In the genomic region with DNA sequence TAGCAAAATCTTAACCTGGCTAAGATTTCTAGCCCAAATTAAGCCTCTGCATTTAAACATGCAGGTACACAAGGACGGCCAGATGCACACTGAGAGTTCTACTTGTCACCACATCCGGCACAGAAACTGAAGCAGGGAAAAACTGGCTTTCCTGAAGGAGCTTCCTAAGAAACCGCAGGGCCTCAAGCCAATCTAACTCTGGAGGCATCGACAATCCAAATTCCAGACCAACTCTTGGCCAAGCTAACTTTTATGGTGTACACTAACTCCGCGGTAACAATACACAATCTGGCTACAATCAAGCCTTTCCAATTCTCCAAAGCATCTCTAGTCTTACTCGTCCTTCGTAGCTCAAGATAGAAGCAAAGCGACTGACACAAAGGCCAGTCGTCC, we compare ENCODE assay signal across 8 cellular contexts. TPM values are rescaled to one million over a fixed set of nuclear protein-coding genes. Genes with fewer than 3 reads are reported as not detected.
A peak's percentile ranks its signal among the peaks of the same experiment; 100 is the strongest.
DNase-seq lines count a peak whose midpoint lies in the region; TF ChIP-seq lines count a peak whose summit lies in the region.

No MANE protein-coding gene starts in this region.

- peak overlapping the region; percentile 93 to 97 (median 95) for H3K27ac Mint-ChIP-seq in brain

- peaks cover 65% of the 10 kb centered on the region for H3K4me1 Mint-ChIP-seq in brain

- no peak for TF ChIP-seq CTCF in brain (conservative IDR thresholded peaks at IDR 0.05)

- H3K9me3 Mint-ChIP-seq in brain: no peaks in the 10 kb centered on the region

- no peaks in the 10 kb centered on the region for H3K36me3 Mint-ChIP-seq in brain

- H3K4me3 Mint-ChIP-seq in brain: peak overlapping the region; percentile 86 to 93 (median 91)

- peak; percentile 39 for DNase-seq in NCI-H82 (lab: John Stamatoyannopoulos, UW)
- no peak for DNase-seq in NCI-H82 treated with DMSO at 0.1 percent for 48 hours (lab: John Stamatoyannopoulos, UW; ENCODE audit: unreplicated experiment)
- DNase-seq in H4 (ENCODE audit: low spot score): peak; percentile 88
- DNase-seq in NAMALWA (ENCODE audit: low spot score): peak; percentile 13
- peak; percentile 4 to 63 for DNase-seq in lung microvascular endothelial cell (ENCODE audit: low read depth in 2 of 2)
- no peak for DNase-seq in NCI-H146 (lab: John Stamatoyannopoulos, UW)
- DNase-seq in ureter (ENCODE audit: low spot score): no peak

- H3K27me3 Mint-ChIP-seq in brain: peaks cover 8% of the 10 kb centered on the region

RNA-seq across cellular contexts. Expression of a gene that starts 1.2 kb away (rescaled TPM):
- 10.7 and 13.2 TPM in 2 replicates for total RNA-seq in H4 (2014; rRNA removed; shearing (Covaris generic))
- 4.5 TPM for polyA plus RNA-seq in brain (ENCODE audit: insufficient read depth, low read depth, low replicate concordance)
- total RNA-seq in lung microvascular endothelial cell (3.9 and 5.6 TPM in 2 replicates), ureter (17.9 TPM)

RNA-seq across cellular contexts. Expression of a gene that starts 36.9 kb away (rescaled TPM):
- 0.33 TPM in 1 of 2 replicates, not detected in the other for total RNA-seq in H4 (2014; rRNA removed; shearing (Covaris generic))
- polyA plus RNA-seq in brain (ENCODE audit: insufficient read depth, low read depth, low replicate concordance): 42.0 TPM
- total RNA-seq in lung microvascular endothelial cell: 8.9 and 35.1 TPM in 2 replicates
- 34.4 TPM for total RNA-seq in ureter

RNA-seq across cellular contexts. Expression of a gene that starts 46.9 kb away (rescaled TPM):
- total RNA-seq in H4 (2014; rRNA removed; shearing (Covaris generic)): not detected in 2 replicates
- not detected for polyA plus RNA-seq in brain (ENCODE audit: insufficient read depth, low read depth, low replicate concordance)
- total RNA-seq in lung microvascular endothelial cell (under 0.01 TPM in 1 of 2 replicates, not detected in the other), ureter (215 TPM)

RNA-seq across cellular contexts. Expression of a gene that starts 59.2 kb away (rescaled TPM):
- 7.1 and 9.4 TPM in 2 replicates for total RNA-seq in H4 (2014; rRNA removed; shearing (Covaris generic))
- 643 TPM for polyA plus RNA-seq in brain (ENCODE audit: insufficient read depth, low read depth, low replicate concordance)
- total RNA-seq in lung microvascular endothelial cell (0.20 and 0.65 TPM in 2 replicates), ureter (6.1 TPM)

Comparison
In these comparisons a context has a peak if more than half of its experiments do, and no peak if none do; other contexts are left out.
1. DNase-seq: peak in NCI-H82 (single experiment), H4 (single experiment), NAMALWA (single experiment) and lung microvascular endothelial cell (2 of 2); none in NCI-H82 treated with DMSO at 0.1 percent for 48 hours (single experiment), NCI-H146 (single experiment) and ureter (single experiment).
2. RNA of a gene that starts 46.9 kb away (total RNA-seq): 215 TPM in ureter (single experiment); not detected in H4 and under 0.01 TPM in lung microvascular endothelial cell; every median in the first group is over 100 times any median in the second.